ENCODE assay signal across 2 cellular contexts in the genomic region with DNA sequence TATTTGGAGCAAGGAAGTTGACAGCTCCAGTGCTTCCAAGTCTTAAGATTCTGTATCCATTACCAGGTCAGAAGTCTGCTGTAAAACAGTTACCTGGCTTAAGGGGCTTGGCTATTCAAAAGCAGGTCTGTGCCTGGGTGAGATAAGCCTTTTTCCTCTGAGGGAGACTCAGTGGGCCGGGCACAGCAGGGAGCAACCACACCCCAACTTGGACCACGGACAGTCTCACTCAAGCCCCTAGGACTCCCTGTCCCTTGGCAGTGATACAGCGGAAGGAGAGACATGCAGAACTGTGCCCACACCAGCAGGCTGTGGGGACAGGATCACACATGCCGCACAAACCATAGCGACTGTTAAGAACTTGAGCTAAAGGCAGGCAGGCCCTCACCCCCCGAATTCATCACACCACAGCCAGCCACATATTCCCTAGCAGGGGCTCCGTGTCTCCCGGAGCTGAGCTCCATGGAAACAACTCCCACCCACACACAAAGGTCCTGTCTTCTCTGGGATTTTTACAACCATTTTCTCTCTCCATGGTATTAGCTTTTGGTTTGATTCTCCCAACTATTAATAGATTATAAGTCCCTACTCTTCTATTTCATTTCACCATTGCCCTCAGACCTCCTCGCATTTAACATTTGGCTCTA.
TF ChIP-seq lines count a peak whose summit lies in the region.

No MANE protein-coding gene starts in this region.

TF ChIP-seq in GM23338, 12 proteins besides CTCF, POLR2A, EP300 and RAD21:
- TF ChIP-seq, protein P1, sequence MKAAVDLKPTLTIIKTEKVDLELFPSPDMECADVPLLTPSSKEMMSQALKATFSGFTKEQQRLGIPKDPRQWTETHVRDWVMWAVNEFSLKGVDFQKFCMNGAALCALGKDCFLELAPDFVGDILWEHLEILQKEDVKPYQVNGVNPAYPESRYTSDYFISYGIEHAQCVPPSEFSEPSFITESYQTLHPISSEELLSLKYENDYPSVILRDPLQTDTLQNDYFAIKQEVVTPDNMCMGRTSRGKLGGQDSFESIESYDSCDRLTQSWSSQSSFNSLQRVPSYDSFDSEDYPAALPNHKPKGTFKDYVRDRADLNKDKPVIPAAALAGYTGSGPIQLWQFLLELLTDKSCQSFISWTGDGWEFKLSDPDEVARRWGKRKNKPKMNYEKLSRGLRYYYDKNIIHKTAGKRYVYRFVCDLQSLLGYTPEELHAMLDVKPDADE (IDR thresholded peaks at IDR 0.05): no peak
- TF ChIP-seq EZH2phosphoT487 (IDR thresholded peaks at IDR 0.05; ENCODE audit: unreplicated experiment): no peak
- no peak for TF ChIP-seq STAT1 (IDR thresholded peaks at IDR 0.05; ENCODE audit: unreplicated experiment)
- no peak for TF ChIP-seq EZH2 (IDR thresholded peaks at IDR 0.05; ENCODE audit: low read depth, unreplicated experiment)
- TF ChIP-seq POLR2AphosphoS5 (IDR thresholded peaks at IDR 0.05; ENCODE audit: low read depth): 0 out of 2 replicates have a peak, but pooled peaks have one; percentile 6
- TF ChIP-seq ZNF114 (CRISPR knock-in tag; IDR thresholded peaks at IDR 0.05): no peak

TF ChIP-seq in GM12878, 131 proteins besides CTCF, POLR2A, EP300 and RAD21:
- TF ChIP-seq PML (IDR thresholded peaks at IDR 0.05; ENCODE audit: low read length): 0 out of 2 replicates have a peak, but pooled peaks have one; percentile 52
- TF ChIP-seq RAD51 (IDR thresholded peaks at IDR 0.05): no peak
- TF ChIP-seq POLR2AphosphoS2 (IDR thresholded peaks at IDR 0.05; ENCODE audit: low read depth, low read length): 0 out of 2 replicates have a peak, but pooled peaks have one; percentile 26
